ENCODE assay signal across 8 cellular contexts in genomic region chr4:113762851-113763172, GRCh38. TPM values are rescaled to one million over a fixed set of nuclear protein-coding genes. Genes with fewer than 3 reads are reported as not detected.
DNase-seq lines count a peak whose midpoint lies in the region; ATAC-seq, FAIRE-seq and TF ChIP-seq lines count a peak whose summit lies in the region.

No MANE protein-coding gene starts in this region.

- H3F3A ChIP-seq in PC-9 (ENCODE audit: insufficient read depth, low read depth), result peaks cover 5% of the 10 kb centered on the region; the same call in 1 of the 2 replicates

- ATAC-seq in CD8-positive, alpha-beta T cell, result no peak

- TF ChIP-seq POLR2A in endothelial cell of umbilical vein (IDR thresholded peaks at IDR 0.05; ENCODE audit: low read depth, low read length) (no peak), ovary (IDR thresholded peaks at IDR 0.05) (no peak)

- H3K9me1 ChIP-seq in endothelial cell of umbilical vein (replicated peaks; ENCODE audit: control insufficient read depth, extremely low read depth, insufficient read depth, low read length), result no peaks in the 10 kb centered on the region

- peak overlapping the region; percentile 94 for H3K4me3 Mint-ChIP-seq in CD8-positive, alpha-beta T cell

- no peak for TF ChIP-seq CTCF in CD8-positive, alpha-beta T cell (IDR thresholded peaks at IDR 0.05)
- TF ChIP-seq CTCF in PC-9 (conservative IDR thresholded peaks at IDR 0.05) (no peak), endothelial cell of umbilical vein (IDR thresholded peaks at IDR 0.05; ENCODE audit: extremely low read depth in 1 of 2, insufficient read depth in 1 of 2, low read depth in 1 of 2, low read length in 2 of 2) (no peak), ovary (IDR thresholded peaks at IDR 0.05) (peak in 1 of 3 donors; percentile 24)

- no peaks in the 10 kb centered on the region for H3K36me3 ChIP-seq in CD8-positive, alpha-beta T cell (ENCODE audit: insufficient read depth, low read length)
- H3K36me3 ChIP-seq in PC-9 (ENCODE audit: low read depth) (no peaks in the 10 kb centered on the region), endothelial cell of umbilical vein (ENCODE audit: control insufficient read depth in 2 of 2, extremely low read depth in 1 of 2, insufficient read depth in 2 of 2, low read length in 2 of 2) (no peaks in the 10 kb centered on the region), ovary (no peaks in the 10 kb centered on the region)

- H3K27me3 ChIP-seq in CD8-positive, alpha-beta T cell (ENCODE audit: insufficient read depth, low read length), result no peaks in the 10 kb centered on the region
- H3K27me3 ChIP-seq in PC-9 (ENCODE audit: insufficient read depth, low read depth) (no peaks in the 10 kb centered on the region), endothelial cell of umbilical vein (ENCODE audit: control insufficient read depth in 2 of 2, insufficient read depth in 2 of 2, low read length in 2 of 2) (no peaks in the 10 kb centered on the region), ovary (no peaks in the 10 kb centered on the region)

- POLR2A ChIA-PET in CD8-positive, alpha-beta T cell (lab: Charles Lee), result interaction anchor here (0.8 to 1.8 kb wide), 8 partner anchors 10 to 215 kb away, joined by 3 to 12 read pairs (median 4); no protein-coding TSS in a partner anchor
- POLR2A ChIA-PET in PC-9 (lab: Charles Lee; ENCODE audit: unreplicated experiment), result no interaction called here
- POLR2A ChIA-PET in endothelial cell of umbilical vein (lab: Charles Lee), result interaction anchor here (1.0 kb wide), 1 partner anchor 294 kb away, joined by 3 read pairs; no protein-coding TSS in a partner anchor

- H3K9me3 Mint-ChIP-seq in CD8-positive, alpha-beta T cell, result no peaks in the 10 kb centered on the region

- H3K4me1 ChIP-seq in CD8-positive, alpha-beta T cell (ENCODE audit: insufficient read depth, low read length), result peaks cover 20% of the 10 kb centered on the region
- peaks cover 17% of the 10 kb centered on the region for H3K4me1 ChIP-seq in PC-9 (replicated peaks; ENCODE audit: insufficient read depth)
- H3K4me1 ChIP-seq in endothelial cell of umbilical vein (ENCODE audit: control insufficient read depth, extremely low read depth, insufficient read depth, low read length), result peaks cover 21% of the 10 kb centered on the region
- H3K4me1 ChIP-seq in ovary (ENCODE audit: insufficient read depth), result peaks cover 1% of the 10 kb centered on the region

- H3K4me2 ChIP-seq in PC-9 (peak overlapping the region; percentile 87), endothelial cell of umbilical vein (ENCODE audit: insufficient read depth, low read length) (peak overlapping the region; percentile 99)

- H3K27me3 Mint-ChIP-seq in CD8-positive, alpha-beta T cell (ENCODE audit: low read depth), result no peaks in the 10 kb centered on the region

- peak overlapping the region; percentile 98 for H3K27ac Mint-ChIP-seq in CD8-positive, alpha-beta T cell

- no peaks in the 10 kb centered on the region for H3K9me3 ChIP-seq in CD8-positive, alpha-beta T cell (ENCODE audit: low read length)
- H3K9me3 ChIP-seq in PC-9 (ENCODE audit: insufficient read depth, low read depth) (no peaks in the 10 kb centered on the region), endothelial cell of umbilical vein (replicated peaks; ENCODE audit: control insufficient read depth, insufficient read depth, low read length) (no peaks in the 10 kb centered on the region), ovary (no peaks in the 10 kb centered on the region)

- no peak for DNase-seq in CD8-positive, alpha-beta T cell
- no peak for DNase-seq in PC-9
- no peak for DNase-seq in endothelial cell of umbilical vein (ENCODE audit: low read depth, low spot score)
- DNase-seq in ovary, result no peak
- no peak for DNase-seq in NCI-H2196 treated with DMSO at 0.1 percent for 48 hours (lab: John Stamatoyannopoulos, UW; ENCODE audit: unreplicated experiment)
- DNase-seq in superior temporal gyrus (ENCODE audit: extremely low spot score), result no peak
- no peak for DNase-seq in glomerular visceral epithelial cell (ENCODE audit: extremely low spot score)
- DNase-seq in dedifferentiated amniotic fluid mesenchymal stem cell (ENCODE audit: extremely low spot score), result no peak

- intact Hi-C loops in CD8-positive, alpha-beta T cell (cut with DNase I, micrococcal nuclease), result loop anchor here (1.0 to 10.0 kb wide), 7 partner anchors 80 to 1126 kb away; partner anchors contain the start of genes LARP7 (in 2 of the 2) and ZGRF1 (in 2 of the 2)
- intact Hi-C loops in PC-9 (cut with micrococcal nuclease; ENCODE audit: unreplicated experiment), result loop anchor here (1.0 to 5.0 kb wide), 3 partner anchors 294 to 614 kb away; no protein-coding TSS in a partner anchor
- intact Hi-C loops in endothelial cell of umbilical vein (cut with micrococcal nuclease), result loop anchor here (1.0 to 5.0 kb wide), 12 partner anchors 119 to 619 kb away; no protein-coding TSS in a partner anchor
- intact Hi-C loops in ovary (cut with DNase I), result loop anchor here in 3 of 4 donors (5.0 to 10.0 kb wide), 4 partner anchors 216 to 368 kb away; no protein-coding TSS in a partner anchor

- peak overlapping the region; percentile 83 for H3K9ac ChIP-seq in endothelial cell of umbilical vein (replicated peaks; ENCODE audit: extremely low read depth, insufficient read depth, low read length)

- dilution Hi-C loops in endothelial cell of umbilical vein (cut with MboI; ENCODE audit: extremely low pct_ligation_motif_present, low sequenced_read_pairs), result no loop called here

- H3K79me2 ChIP-seq in PC-9 (ENCODE audit: low read depth), result no peaks in the 10 kb centered on the region
- H3K79me2 ChIP-seq in endothelial cell of umbilical vein (ENCODE audit: control insufficient read depth, insufficient read depth, low read length), result peaks cover 12% of the 10 kb centered on the region

- no peak for TF ChIP-seq EP300 in ovary (IDR thresholded peaks at IDR 0.05)

- 0 to 1% (median 1%) methylated on average over 8 of the region's 8 CpGs for WGBS in ovary, 3 donors

- peaks cover 23% of the 10 kb centered on the region for H3K36me3 Mint-ChIP-seq in CD8-positive, alpha-beta T cell

- H3K27ac ChIP-seq in CD8-positive, alpha-beta T cell (ENCODE audit: low read depth, low read length), result peak overlapping the region; percentile 96
- H3K27ac ChIP-seq in PC-9 (peak overlapping the region; percentile 91), endothelial cell of umbilical vein (ENCODE audit: insufficient read depth, low read depth, low read length) (peak overlapping the region; percentile 84), ovary (peak overlapping the region in 1 of 2 donors; percentile 99)

- peak overlapping the region; percentile 75 for H3K4me3 ChIP-seq in CD8-positive, alpha-beta T cell (ENCODE audit: low read depth, low read length)
- peak overlapping the region; percentile 71; the same call in 1 of the 2 replicates for H3K4me3 ChIP-seq in PC-9
- H3K4me3 ChIP-seq in endothelial cell of umbilical vein (replicated peaks in 1 of 3; ENCODE audit: insufficient read depth in 1 of 3, low read depth in 1 of 3, low read length in 3 of 3), result peak overlapping the region; percentile 6 to 97 (median 38)
- H3K4me3 ChIP-seq in ovary, result peak overlapping the region; percentile 84

- peak overlapping the region; percentile 84 for H2AFZ ChIP-seq in PC-9
- peak overlapping the region; percentile 69 for H2AFZ ChIP-seq in endothelial cell of umbilical vein (ENCODE audit: low read depth, low read length)

- CTCF ChIA-PET in CD8-positive, alpha-beta T cell (lab: Charles Lee), result interaction anchor here (0.6 kb wide), 1 partner anchor 124 kb away, joined by 6 read pairs; no protein-coding TSS in a partner anchor
- CTCF ChIA-PET in PC-9 (lab: Charles Lee) (no interaction called here), endothelial cell of umbilical vein (lab: Charles Lee) (interaction anchor here (1.0 to 1.2 kb wide), 2 partner anchors 215 to 368 kb away, joined by 3 read pairs; no protein-coding TSS in a partner anchor)

- peaks cover 28% of the 10 kb centered on the region for H3K4me1 Mint-ChIP-seq in CD8-positive, alpha-beta T cell (ENCODE audit: low read depth)

- no peaks in the 10 kb centered on the region for H3K9me2 ChIP-seq in PC-9 (ENCODE audit: insufficient read depth)

- BruUV-seq in PC-9 (replicated peaks; lab: Mats Ljungman, UMichigan) (TSS peak; percentile 87), endothelial cell of umbilical vein (replicated peaks; lab: Mats Ljungman, UMichigan) (TSS peak; percentile 92)

- FAIRE-seq in endothelial cell of umbilical vein (lab: Jason Lieb, UNC), result no peak

- H4K20me1 ChIP-seq in PC-9 (ENCODE audit: insufficient read depth), result no peaks in the 10 kb centered on the region
- no peaks in the 10 kb centered on the region for H4K20me1 ChIP-seq in endothelial cell of umbilical vein (replicated peaks; ENCODE audit: control insufficient read depth, extremely low read depth, insufficient read depth, low read length)

TF ChIP-seq in endothelial cell of umbilical vein, 7 proteins besides CTCF, POLR2A, EP300 and RAD21:
- TF ChIP-seq EZH2 (IDR thresholded peaks at IDR 0.05; ENCODE audit: borderline replicate concordance, low read depth, low read length, severe bottlenecking), result no peak
- TF ChIP-seq MAX (IDR thresholded peaks at IDR 0.05; ENCODE audit: insufficient read depth, insufficient read length), result no peak
- TF ChIP-seq GATA2 (IDR thresholded peaks at IDR 0.05; ENCODE audit: insufficient read depth, insufficient read length, low read depth, low read length), result peak; percentile 6
- TF ChIP-seq MYC (IDR thresholded peaks at IDR 0.05; ENCODE audit: low read depth, low read length), result no peak
- no peak for TF ChIP-seq JUN (IDR thresholded peaks at IDR 0.05; ENCODE audit: borderline replicate concordance, insufficient read depth, insufficient read length, low read depth)

RNA-seq across cellular contexts. Expression of gene CAMK2D, which starts 1.3 kb away (rescaled TPM):
- total RNA-seq in CD8-positive, alpha-beta T cell, result 10 to 100 TPM; 29.6 to 31.1 TPM
- 7.1 and 10.5 TPM in 2 replicates for total RNA-seq in PC-9 (2021)
- 23.0 and 30.7 TPM in 2 replicates for total RNA-seq in endothelial cell of umbilical vein
- 9.3 and 10.4 TPM in 2 replicates for polyA plus RNA-seq in endothelial cell of umbilical vein
- polyA plus RNA-seq in endothelial cell of umbilical vein (2011; cell fraction: cytosol; rRNA removed), result 8.1 and 9.7 TPM in 2 replicates
- polyA plus RNA-seq in endothelial cell of umbilical vein (2011; cell fraction: nucleus; rRNA removed), result 15.9 and 17.2 TPM in 2 replicates
- 23.4 and 31.3 TPM in 2 replicates for polyA plus RNA-seq in endothelial cell of umbilical vein (2012)
- 35.6 and 36.0 TPM in 2 replicates for polyA minus RNA-seq in endothelial cell of umbilical vein
- polyA minus RNA-seq in endothelial cell of umbilical vein (2011; cell fraction: cytosol; rRNA and poly(A)+ RNA removed), result 2.0 TPM
- 65.3 and 124 TPM in 2 replicates for polyA minus RNA-seq in endothelial cell of umbilical vein (2011; cell fraction: nucleus; rRNA and poly(A)+ RNA removed)
- 10 to 100 TPM; 30.6 to 36.9 (median 32.5) TPM for total RNA-seq in ovary
- polyA plus RNA-seq in ovary, result 10 to 100 TPM; 14.2 to 27.9 TPM
